In the genomic region with DNA sequence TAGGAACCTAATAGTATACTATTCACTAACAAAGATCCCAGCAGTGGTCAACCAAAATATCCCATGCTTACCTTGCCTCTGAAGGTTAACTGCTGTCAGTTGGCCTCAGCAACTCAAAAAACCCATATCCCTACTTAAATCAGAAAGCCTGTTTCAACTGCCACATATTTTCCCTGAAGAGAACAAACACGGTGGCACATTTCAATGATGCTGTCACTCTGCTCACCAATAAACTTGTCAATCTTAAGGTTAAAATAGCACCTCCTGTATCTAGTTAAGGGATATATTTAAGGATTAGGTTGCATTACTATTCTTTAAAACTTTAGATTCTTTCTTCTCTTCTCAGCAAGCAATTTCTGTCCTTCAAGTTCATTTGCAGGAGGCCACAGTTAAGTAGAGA, we compare ENCODE assay signal across 20 cellular contexts.
"Had no signal": no experiment of that assay in that cellular context is flagged by ENCODE, and none has a peak within 500 bp of the region (broad histone marks: within the 10 kb centered on the region; RNA-seq: fewer than 3 reads in every experiment).

No MANE protein-coding gene starts in this region.

- H3K9me3 ChIP-seq: SJSA1 had no signal

- H3K36me3 Mint-ChIP-seq: IgD-negative memory B cell had no signal

- H3K27me3 ChIP-seq: SJSA1 had no signal

- DNase-seq: Kasumi-1, MV-4-11, NCI-H1048, NCI-H1105, NCI-H1417, NCI-H146, NCI-H1930, NCI-H2081, NCI-H2107, NCI-H226, NCI-H510A, Right ventricle myocardium superior, RPMI8226, SIG-M5 had no signal

- H3K4me3 Mint-ChIP-seq: IgD-negative memory B cell had no signal

- H3K4me1 Mint-ChIP-seq: IgD-negative memory B cell had no signal

- H3K4me3 ChIP-seq: K562, SJSA1, SK-N-MC had no signal

- H3K27ac Mint-ChIP-seq: IgD-negative memory B cell had no signal

- H3K27me3 Mint-ChIP-seq: IgD-negative memory B cell had no signal

- H3K36me3 ChIP-seq: SJSA1 had no signal

- H3K27ac ChIP-seq: HL-60, KMS-11, SJSA1, SK-N-MC had no signal
